ENCODE assay signal across 21 cellular contexts in the genomic region with DNA sequence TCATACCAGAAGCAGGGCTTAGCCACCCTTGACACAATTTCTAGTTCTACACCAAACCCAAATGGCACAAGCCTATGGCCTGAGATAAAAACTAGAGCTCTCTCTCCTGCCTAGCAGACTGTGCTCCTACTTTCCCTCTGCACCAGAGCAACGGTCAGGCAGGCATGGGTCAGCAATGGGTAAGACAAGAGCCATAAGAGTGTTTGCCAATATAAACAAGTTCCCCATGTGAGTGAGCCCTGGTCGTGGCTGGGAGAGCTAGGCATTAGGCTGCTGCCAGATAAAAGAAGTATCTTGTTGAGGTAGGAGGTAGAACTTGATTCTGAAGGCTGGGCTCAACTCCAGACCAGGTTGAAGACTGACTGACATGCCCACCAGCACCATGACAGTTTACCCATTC.
DNase-seq lines count a peak whose midpoint lies in the region; ATAC-seq and TF ChIP-seq lines count a peak whose summit lies in the region.
"Had no signal": no experiment of that assay in that cellular context is flagged by ENCODE, and none has a peak within 500 bp of the region (broad histone marks: within the 10 kb centered on the region; RNA-seq: fewer than 3 reads in every experiment).

No MANE protein-coding gene starts in this region.

- peaks cover 5% of the 10 kb centered on the region for H3K36me3 Mint-ChIP-seq in nephron progenitor cell (ENCODE audit: low read depth)
- H3K36me3 Mint-ChIP-seq: CD14-positive monocyte; CD4-positive, alpha-beta memory T cell; CD4-positive, CD25-positive, alpha-beta regulatory T cell; CD8-positive, alpha-beta memory T cell had no signal

- peak overlapping the region; percentile 41 for H3K27ac Mint-ChIP-seq in nephron progenitor cell
- H3K27ac Mint-ChIP-seq: CD14-positive monocyte; CD4-positive, alpha-beta memory T cell; CD4-positive, CD25-positive, alpha-beta regulatory T cell; CD8-positive, alpha-beta memory T cell had no signal

- no peak for TF ChIP-seq CTCF in nephron progenitor cell (IDR thresholded peaks at IDR 0.05)

- DNase-seq in DMS53 (lab: John Stamatoyannopoulos, UW): peak; percentile 4
- DNase-seq in DMS53 treated with DMSO at 0.1 percent for 48 hours (lab: John Stamatoyannopoulos, UW; ENCODE audit: unreplicated experiment): no peak
- no peak for DNase-seq in nephron progenitor cell
- no peak for DNase-seq in activated naive CD4-positive, alpha-beta T cell treated with Interleukin-2 at 50 U/mL for 16 hours
- DNase-seq: AML-193; BE2C; C1 segment of cervical spinal cord; CD4-positive, alpha-beta memory T cell; CD4-positive, CD25-positive, alpha-beta regulatory T cell; CD8-positive, alpha-beta memory T cell; COR-L47; DMS 273 treated with DMSO at 0.1 percent for 48 hours; DMS153; DMS79; DND-41; EL; GDM1 had no signal

- H3K9me3 Mint-ChIP-seq in nephron progenitor cell: peaks cover 15% of the 10 kb centered on the region

- no peak overlapping the region for H3K4me3 Mint-ChIP-seq in nephron progenitor cell
- H3K4me3 Mint-ChIP-seq: CD14-positive monocyte; CD4-positive, alpha-beta memory T cell; CD4-positive, CD25-positive, alpha-beta regulatory T cell; CD8-positive, alpha-beta memory T cell had no signal

- no peak for ATAC-seq in HG02970 (IDR thresholded peaks at IDR 0.05; ENCODE audit: low FRiP score, unreplicated experiment)
- ATAC-seq: A549, GM12878 had no signal

- peaks cover 2% of the 10 kb centered on the region for H3K27me3 Mint-ChIP-seq in nephron progenitor cell (ENCODE audit: low read depth, poor library complexity)
- H3K27me3 Mint-ChIP-seq: CD4-positive, alpha-beta memory T cell; CD4-positive, CD25-positive, alpha-beta regulatory T cell; CD8-positive, alpha-beta memory T cell had no signal

- peaks cover 3% of the 10 kb centered on the region for H3K4me1 Mint-ChIP-seq in nephron progenitor cell
- H3K4me1 Mint-ChIP-seq: CD14-positive monocyte; CD4-positive, alpha-beta memory T cell; CD4-positive, CD25-positive, alpha-beta regulatory T cell; CD8-positive, alpha-beta memory T cell had no signal
